18 cellular contexts compared by ENCODE assay signal in genomic region chr9:136508729-136509500, GRCh38. TPM values are rescaled to one million over a fixed set of nuclear protein-coding genes. Genes with fewer than 3 reads are reported as not detected.
A peak's percentile ranks its signal among the peaks of the same experiment; 100 is the strongest.
DNase-seq lines count a peak whose midpoint lies in the region; ATAC-seq and TF ChIP-seq lines count a peak whose summit lies in the region.
"Had no signal": no experiment of that assay in that cellular context is flagged by ENCODE, and none has a peak within 500 bp of the region (broad histone marks: within the 10 kb centered on the region; RNA-seq: fewer than 3 reads in every experiment).

No MANE protein-coding gene starts in this region.

- no peak for ATAC-seq in heart right ventricle
- ATAC-seq in left ventricle myocardium superior, result no peak
- ATAC-seq: K562 had no signal

- peaks cover 13% of the 10 kb centered on the region for H3K36me3 Mint-ChIP-seq in endothelial cell (ENCODE audit: low read depth, unreplicated experiment)

- TF ChIP-seq CTCF in heart right ventricle (IDR thresholded peaks at IDR 0.05) (no peak), endothelial cell (IDR thresholded peaks at IDR 0.05; ENCODE audit: unreplicated experiment) (no peak)

- 91% methylated on average over 37 of the region's 37 CpGs for WGBS in heart right ventricle, 2 donors

- peak overlapping the region in 7 of 10 donors; percentile 32 to 98 (median 94) for H3K27ac ChIP-seq in heart right ventricle
- H3K27ac ChIP-seq in temporal lobe (ENCODE audit: low read depth, low read length), result peak overlapping the region; percentile 40
- H3K27ac ChIP-seq: BLaER1 treated with 17β-estradiol and CSF1 and Interleukin-3, amounts not matched to agents 10 nM and 100 nM; GM23248 had no signal

- DNase-seq in NCI-H146 (lab: John Stamatoyannopoulos, UW) (peak; percentile 12), NCI-H146 treated with DMSO at 0.1 percent for 48 hours (lab: John Stamatoyannopoulos, UW; ENCODE audit: unreplicated experiment) (no peak), heart right ventricle (no peak), left ventricle myocardium superior (no peak), endothelial cell (ENCODE audit: low spot score) (no peak), ACHN (no peak), NCI-H128 (lab: John Stamatoyannopoulos, UW; ENCODE audit: unreplicated experiment) (no peak)
- DNase-seq: GF-D8, GM23248, HCEC 1CT, NCI-H1436, NCI-H2081 treated with DMSO at 0.1 percent for 48 hours, NCI-H2227 treated with DMSO at 0.1 percent for 48 hours, NCI-H524, Peyer's patch had no signal

- H3K36me3 ChIP-seq in heart right ventricle, result peaks cover 9 to 100% (median 76%) of the 10 kb centered on the region in 9 donors

- in situ Hi-C loops in ACHN (cut with HindIII; ENCODE audit: low pct_ligation_motif_present, low pct_unique_long_range_greater_than_20kb, low sequenced_read_pairs), result no loop called here

- H3K4me3 ChIP-seq in heart right ventricle, result no peak overlapping the region
- H3K4me3 ChIP-seq: BLaER1 treated with 17β-estradiol and CSF1 and Interleukin-3, amounts not matched to agents 10 nM and 100 nM; GM23248; K562; Peyer's patch had no signal

- no peaks in the 10 kb centered on the region for H3K9me3 ChIP-seq in heart right ventricle
- H3K9me3 ChIP-seq: BLaER1 treated with 17β-estradiol and CSF1 and Interleukin-3, amounts not matched to agents 10 nM and 100 nM; Peyer's patch had no signal

- H3K4me1 ChIP-seq in heart right ventricle, result peaks cover 13 to 54% (median 35%) of the 10 kb centered on the region in 9 donors
- H3K4me1 ChIP-seq: BLaER1 treated with 17β-estradiol and CSF1 and Interleukin-3, amounts not matched to agents 10 nM and 100 nM; Peyer's patch had no signal

- peak overlapping the region; percentile 59 for H3K4me3 Mint-ChIP-seq in endothelial cell (ENCODE audit: unreplicated experiment)

- peak overlapping the region; percentile 94 for H3K27ac Mint-ChIP-seq in endothelial cell (ENCODE audit: unreplicated experiment)

- H3K27me3 ChIP-seq in heart right ventricle, result no peaks in the 10 kb centered on the region
- H3K27me3 ChIP-seq: BLaER1 treated with 17β-estradiol and CSF1 and Interleukin-3, amounts not matched to agents 10 nM and 100 nM; Peyer's patch had no signal

- intact Hi-C loops in heart right ventricle (cut with DNase I), result loop anchor here in 1 of 10 donors (5.0 kb wide), 1 partner anchor 33 kb away; no protein-coding TSS in a partner anchor
- intact Hi-C loops in left ventricle myocardium superior (cut with micrococcal nuclease), result no loop called here

- H3K27me3 Mint-ChIP-seq in endothelial cell (ENCODE audit: unreplicated experiment), result peaks cover 21% of the 10 kb centered on the region

- H3K9me3 Mint-ChIP-seq in endothelial cell (ENCODE audit: unreplicated experiment), result no peaks in the 10 kb centered on the region

- peaks cover 4% of the 10 kb centered on the region for H3K4me1 Mint-ChIP-seq in endothelial cell (ENCODE audit: unreplicated experiment)

RNA-seq across cellular contexts. Expression of gene SEC16A, which starts 26.1 kb away (rescaled TPM):
- total RNA-seq in heart right ventricle, result 10 to 100 TPM; 21.9 to 35.9 (median 28.6) TPM
- polyA plus RNA-seq in heart right ventricle, result 10 to 100 TPM; 24.4 to 35.6 TPM
- 23.2 TPM for total RNA-seq in left ventricle myocardium superior
- total RNA-seq in endothelial cell (ENCODE audit: unreplicated experiment), result 79.5 TPM
- 20.7 TPM for total RNA-seq in temporal lobe

RNA-seq across cellular contexts. Expression of gene NOTCH1, which starts 36.9 kb away (rescaled TPM):
- total RNA-seq in heart right ventricle (10 to 100 TPM; 12.0 to 27.0 (median 21.8) TPM), left ventricle myocardium superior (15.4 TPM), endothelial cell (ENCODE audit: unreplicated experiment) (312 TPM), temporal lobe (29.0 TPM)
- polyA plus RNA-seq in heart right ventricle, result 10 to 100 TPM in 1 of 2 donors, 1 to 10 TPM in 1; 7.3 to 14.5 TPM

Comparison
In these comparisons a context has a peak if more than half of its experiments do, and no peak if none do; other contexts are left out.
1. RNA of gene NOTCH1, which starts 36.9 kb away (total RNA-seq): 312 TPM in endothelial cell (single experiment); 29.0 TPM in temporal lobe (single experiment), 12.0 to 27.0 TPM in heart right ventricle and 15.4 TPM in left ventricle myocardium superior (single experiment); every median in the first group is over 10 times any median in the second.